ENCODE assay signal across 2 cellular contexts in the genomic region with DNA sequence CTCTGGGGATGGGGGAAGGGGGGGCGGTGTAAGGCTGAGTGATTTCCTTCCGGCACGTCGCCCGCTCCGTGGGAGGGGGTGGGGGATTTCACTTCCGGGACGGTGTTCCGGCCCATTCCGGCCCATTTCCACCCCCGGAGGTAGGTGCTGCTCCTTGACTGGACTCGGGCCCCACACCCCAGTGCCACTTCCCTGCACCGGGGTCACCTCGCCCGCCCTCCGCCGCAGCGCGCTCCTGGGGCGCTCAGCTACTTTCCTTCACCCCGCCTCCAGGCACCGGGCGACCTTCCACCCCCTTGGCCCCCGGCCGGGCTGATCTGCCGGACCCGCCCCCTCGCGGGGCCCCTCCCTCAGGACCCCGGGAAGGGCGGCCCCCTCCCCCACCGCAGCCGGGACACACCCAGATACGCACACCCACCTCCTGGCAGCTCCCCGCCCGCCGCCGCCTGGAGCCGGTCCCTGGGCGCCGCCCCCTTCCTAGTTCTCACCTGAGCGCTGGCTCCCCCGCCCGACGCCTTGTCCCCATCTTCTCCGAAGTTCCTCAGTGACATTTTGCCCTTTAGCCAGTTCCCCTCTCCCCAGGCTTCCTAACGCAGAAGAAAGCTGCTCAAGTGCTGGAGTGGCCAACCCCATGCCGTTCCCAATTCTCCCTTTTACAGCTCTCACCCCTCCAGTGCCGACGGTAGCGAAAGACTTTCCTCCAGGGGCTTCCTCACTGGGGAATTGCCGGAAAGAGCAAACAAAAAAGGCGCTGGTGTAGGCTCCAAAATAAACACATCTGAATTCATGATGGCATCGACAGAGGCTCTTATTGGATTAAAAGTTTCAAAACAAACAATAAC.
TF ChIP-seq lines count a peak whose summit lies in the region.

A gene with protein sequence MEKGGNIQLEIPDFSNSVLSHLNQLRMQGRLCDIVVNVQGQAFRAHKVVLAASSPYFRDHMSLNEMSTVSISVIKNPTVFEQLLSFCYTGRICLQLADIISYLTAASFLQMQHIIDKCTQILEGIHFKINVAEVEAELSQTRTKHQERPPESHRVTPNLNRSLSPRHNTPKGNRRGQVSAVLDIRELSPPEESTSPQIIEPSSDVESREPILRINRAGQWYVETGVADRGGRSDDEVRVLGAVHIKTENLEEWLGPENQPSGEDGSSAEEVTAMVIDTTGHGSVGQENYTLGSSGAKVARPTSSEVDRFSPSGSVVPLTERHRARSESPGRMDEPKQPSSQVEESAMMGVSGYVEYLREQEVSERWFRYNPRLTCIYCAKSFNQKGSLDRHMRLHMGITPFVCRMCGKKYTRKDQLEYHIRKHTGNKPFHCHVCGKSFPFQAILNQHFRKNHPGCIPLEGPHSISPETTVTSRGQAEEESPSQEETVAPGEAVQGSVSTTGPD (plus strand): TSS at position 115 of the 842 bp plus-strand sequence. CDS start 1,846 bp downstream, outside the sequence.

TF ChIP-seq in A549, 52 proteins besides CTCF, POLR2A, EP300 and RAD21 (continued from another document):
- TF ChIP-seq, protein P1, sequence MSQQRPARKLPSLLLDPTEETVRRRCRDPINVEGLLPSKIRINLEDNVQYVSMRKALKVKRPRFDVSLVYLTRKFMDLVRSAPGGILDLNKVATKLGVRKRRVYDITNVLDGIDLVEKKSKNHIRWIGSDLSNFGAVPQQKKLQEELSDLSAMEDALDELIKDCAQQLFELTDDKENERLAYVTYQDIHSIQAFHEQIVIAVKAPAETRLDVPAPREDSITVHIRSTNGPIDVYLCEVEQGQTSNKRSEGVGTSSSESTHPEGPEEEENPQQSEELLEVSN (IDR thresholded peaks at IDR 0.05; ENCODE audit: borderline replicate concordance, low read depth) = 0 out of 2 replicates have a peak, but pooled peaks have one; percentile 35
- TF ChIP-seq, protein P2, sequence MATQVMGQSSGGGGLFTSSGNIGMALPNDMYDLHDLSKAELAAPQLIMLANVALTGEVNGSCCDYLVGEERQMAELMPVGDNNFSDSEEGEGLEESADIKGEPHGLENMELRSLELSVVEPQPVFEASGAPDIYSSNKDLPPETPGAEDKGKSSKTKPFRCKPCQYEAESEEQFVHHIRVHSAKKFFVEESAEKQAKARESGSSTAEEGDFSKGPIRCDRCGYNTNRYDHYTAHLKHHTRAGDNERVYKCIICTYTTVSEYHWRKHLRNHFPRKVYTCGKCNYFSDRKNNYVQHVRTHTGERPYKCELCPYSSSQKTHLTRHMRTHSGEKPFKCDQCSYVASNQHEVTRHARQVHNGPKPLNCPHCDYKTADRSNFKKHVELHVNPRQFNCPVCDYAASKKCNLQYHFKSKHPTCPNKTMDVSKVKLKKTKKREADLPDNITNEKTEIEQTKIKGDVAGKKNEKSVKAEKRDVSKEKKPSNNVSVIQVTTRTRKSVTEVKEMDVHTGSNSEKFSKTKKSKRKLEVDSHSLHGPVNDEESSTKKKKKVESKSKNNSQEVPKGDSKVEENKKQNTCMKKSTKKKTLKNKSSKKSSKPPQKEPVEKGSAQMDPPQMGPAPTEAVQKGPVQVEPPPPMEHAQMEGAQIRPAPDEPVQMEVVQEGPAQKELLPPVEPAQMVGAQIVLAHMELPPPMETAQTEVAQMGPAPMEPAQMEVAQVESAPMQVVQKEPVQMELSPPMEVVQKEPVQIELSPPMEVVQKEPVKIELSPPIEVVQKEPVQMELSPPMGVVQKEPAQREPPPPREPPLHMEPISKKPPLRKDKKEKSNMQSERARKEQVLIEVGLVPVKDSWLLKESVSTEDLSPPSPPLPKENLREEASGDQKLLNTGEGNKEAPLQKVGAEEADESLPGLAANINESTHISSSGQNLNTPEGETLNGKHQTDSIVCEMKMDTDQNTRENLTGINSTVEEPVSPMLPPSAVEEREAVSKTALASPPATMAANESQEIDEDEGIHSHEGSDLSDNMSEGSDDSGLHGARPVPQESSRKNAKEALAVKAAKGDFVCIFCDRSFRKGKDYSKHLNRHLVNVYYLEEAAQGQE (IDR thresholded peaks at IDR 0.05) = peak; percentile 32; the same call in 1 of the 2 replicates
- TF ChIP-seq CBX2 (IDR thresholded peaks at IDR 0.05; ENCODE audit: borderline replicate concordance, low read depth) (no peak), HOXB13 (CRISPR knock-in tag; IDR thresholded peaks at IDR 0.05; ENCODE audit: low read depth) (no peak), NPAS2 (CRISPR knock-in tag; IDR thresholded peaks at IDR 0.05; ENCODE audit: borderline replicate concordance) (no peak), HOXA7 (CRISPR knock-in tag; IDR thresholded peaks at IDR 0.05) (no peak), RCOR1 (IDR thresholded peaks at IDR 0.05; ENCODE audit: low read depth, low read length) (no peak), TFCP2L1 (CRISPR knock-in tag; IDR thresholded peaks at IDR 0.05) (0 out of 2 replicates have a peak, but pooled peaks have one; percentile 32)

TF ChIP-seq in WTC11, 78 proteins besides CTCF, POLR2A, EP300 and RAD21 (continued from another document and continues in another):
- peak; percentile 46; the same call in 1 of the 2 replicates for TF ChIP-seq FOXP4 (CRISPR knock-in tag; IDR thresholded peaks at IDR 0.05)
- TF ChIP-seq MXD4 (CRISPR knock-in tag; IDR thresholded peaks at IDR 0.05; ENCODE audit: borderline replicate concordance) = no peak
- peak; percentile 91 for TF ChIP-seq ETV6 (CRISPR knock-in tag; IDR thresholded peaks at IDR 0.05)
- TF ChIP-seq CREB1 (CRISPR knock-in tag; IDR thresholded peaks at IDR 0.05) = no peak
- no peak for TF ChIP-seq FOXJ3 (CRISPR knock-in tag; IDR thresholded peaks at IDR 0.05; ENCODE audit: borderline replicate concordance)
- no peak for TF ChIP-seq GRHL2 (CRISPR knock-in tag; IDR thresholded peaks at IDR 0.05; ENCODE audit: insufficient replicate concordance, severe bottlenecking)
- TF ChIP-seq, protein P3, sequence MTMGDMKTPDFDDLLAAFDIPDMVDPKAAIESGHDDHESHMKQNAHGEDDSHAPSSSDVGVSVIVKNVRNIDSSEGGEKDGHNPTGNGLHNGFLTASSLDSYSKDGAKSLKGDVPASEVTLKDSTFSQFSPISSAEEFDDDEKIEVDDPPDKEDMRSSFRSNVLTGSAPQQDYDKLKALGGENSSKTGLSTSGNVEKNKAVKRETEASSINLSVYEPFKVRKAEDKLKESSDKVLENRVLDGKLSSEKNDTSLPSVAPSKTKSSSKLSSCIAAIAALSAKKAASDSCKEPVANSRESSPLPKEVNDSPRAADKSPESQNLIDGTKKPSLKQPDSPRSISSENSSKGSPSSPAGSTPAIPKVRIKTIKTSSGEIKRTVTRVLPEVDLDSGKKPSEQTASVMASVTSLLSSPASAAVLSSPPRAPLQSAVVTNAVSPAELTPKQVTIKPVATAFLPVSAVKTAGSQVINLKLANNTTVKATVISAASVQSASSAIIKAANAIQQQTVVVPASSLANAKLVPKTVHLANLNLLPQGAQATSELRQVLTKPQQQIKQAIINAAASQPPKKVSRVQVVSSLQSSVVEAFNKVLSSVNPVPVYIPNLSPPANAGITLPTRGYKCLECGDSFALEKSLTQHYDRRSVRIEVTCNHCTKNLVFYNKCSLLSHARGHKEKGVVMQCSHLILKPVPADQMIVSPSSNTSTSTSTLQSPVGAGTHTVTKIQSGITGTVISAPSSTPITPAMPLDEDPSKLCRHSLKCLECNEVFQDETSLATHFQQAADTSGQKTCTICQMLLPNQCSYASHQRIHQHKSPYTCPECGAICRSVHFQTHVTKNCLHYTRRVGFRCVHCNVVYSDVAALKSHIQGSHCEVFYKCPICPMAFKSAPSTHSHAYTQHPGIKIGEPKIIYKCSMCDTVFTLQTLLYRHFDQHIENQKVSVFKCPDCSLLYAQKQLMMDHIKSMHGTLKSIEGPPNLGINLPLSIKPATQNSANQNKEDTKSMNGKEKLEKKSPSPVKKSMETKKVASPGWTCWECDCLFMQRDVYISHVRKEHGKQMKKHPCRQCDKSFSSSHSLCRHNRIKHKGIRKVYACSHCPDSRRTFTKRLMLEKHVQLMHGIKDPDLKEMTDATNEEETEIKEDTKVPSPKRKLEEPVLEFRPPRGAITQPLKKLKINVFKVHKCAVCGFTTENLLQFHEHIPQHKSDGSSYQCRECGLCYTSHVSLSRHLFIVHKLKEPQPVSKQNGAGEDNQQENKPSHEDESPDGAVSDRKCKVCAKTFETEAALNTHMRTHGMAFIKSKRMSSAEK (CRISPR knock-in tag; IDR thresholded peaks at IDR 0.05; ENCODE audit: borderline replicate concordance) = no peak
- peak; percentile 42; the same call in 1 of the 2 replicates for TF ChIP-seq CREM (CRISPR knock-in tag; IDR thresholded peaks at IDR 0.05)
- no peak for TF ChIP-seq ZNF232 (CRISPR knock-in tag; IDR thresholded peaks at IDR 0.05)
- TF ChIP-seq ZNF416 (CRISPR knock-in tag; IDR thresholded peaks at IDR 0.05) = peak; percentile 57; the same call in 1 of the 2 replicates
- no peak for TF ChIP-seq RELA (CRISPR knock-in tag; IDR thresholded peaks at IDR 0.05; ENCODE audit: borderline replicate concordance)
- TF ChIP-seq NFE2L1 (CRISPR knock-in tag; IDR thresholded peaks at IDR 0.05) = no peak
- peak; percentile 50; the same call in 1 of the 2 replicates for TF ChIP-seq ARID4B (CRISPR knock-in tag; IDR thresholded peaks at IDR 0.05; ENCODE audit: borderline replicate concordance)
- TF ChIP-seq HMGA2 (CRISPR knock-in tag; IDR thresholded peaks at IDR 0.05) = no peak
- no peak for TF ChIP-seq NR1H2 (CRISPR knock-in tag; IDR thresholded peaks at IDR 0.05)
- TF ChIP-seq ZNF219 (CRISPR knock-in tag; IDR thresholded peaks at IDR 0.05; ENCODE audit: borderline replicate concordance) = no peak
- TF ChIP-seq EMX1 (CRISPR knock-in tag; IDR thresholded peaks at IDR 0.05) = no peak
- TF ChIP-seq ZNF317 (CRISPR knock-in tag; IDR thresholded peaks at IDR 0.05; ENCODE audit: borderline replicate concordance, low read depth) = no peak
- no peak for TF ChIP-seq ESRRA (CRISPR knock-in tag; IDR thresholded peaks at IDR 0.05; ENCODE audit: borderline replicate concordance)
- TF ChIP-seq ZNF425 (CRISPR knock-in tag; conservative IDR thresholded peaks at IDR 0.05) = no peak
